Comparison of ENCODE assay signal across 36 cellular contexts in the genomic region with DNA sequence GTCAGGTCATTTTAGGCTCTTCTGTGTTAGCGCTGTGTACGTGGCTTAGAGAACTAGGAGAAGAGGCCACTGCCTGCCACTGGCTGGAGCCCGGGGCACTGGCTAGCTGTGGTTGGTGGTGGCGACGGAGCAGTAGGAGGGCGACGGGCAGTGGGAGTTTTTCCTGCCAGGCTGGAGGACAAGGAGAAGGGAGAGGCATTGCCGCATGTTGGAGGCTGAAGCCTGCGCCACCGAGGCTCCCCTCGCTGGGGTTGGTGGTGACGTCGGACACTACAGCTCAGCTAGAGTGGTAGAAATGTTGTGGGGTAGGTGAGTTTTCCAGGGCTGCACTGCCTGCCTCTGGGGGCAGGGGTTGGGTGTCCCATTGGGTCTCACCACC.
"Had no signal": no experiment of that assay in that cellular context is flagged by ENCODE, and none has a peak within 500 bp of the region (broad histone marks: within the 10 kb centered on the region; RNA-seq: fewer than 3 reads in every experiment).

No MANE protein-coding gene starts in this region.

- H3K36me3 Mint-ChIP-seq: activated CD4-positive, alpha-beta memory T cell treated with anti-CD3 and anti-CD28 coated beads for 36 hours; activated CD8-positive, alpha-beta memory T cell treated with anti-CD3 and anti-CD28 coated beads, Interleukin-2, amount 10 ng/mL, durations not matched to agents 7 days and 5 days; activated naive CD4-positive, alpha-beta T cell treated with anti-CD3 and anti-CD28 coated beads, Interleukin-2, amount 50 U/mL, for 24 hours; activated naive CD8-positive, alpha-beta T cell treated with anti-CD3 and anti-CD28 coated beads for 36 hours had no signal

- H3K27ac ChIP-seq: adrenal gland, body of pancreas, breast epithelium, cardiac muscle cell, coronary artery, dorsolateral prefrontal cortex, esophagus muscularis mucosa, foreskin keratinocyte, gastrocnemius medialis, heart right ventricle had no signal

- H3K9me3 Mint-ChIP-seq: activated CD4-positive, alpha-beta memory T cell treated with anti-CD3 and anti-CD28 coated beads for 36 hours; activated naive CD4-positive, alpha-beta T cell treated with anti-CD3 and anti-CD28 coated beads for 36 hours; activated naive CD4-positive, alpha-beta T cell treated with anti-CD3 and anti-CD28 coated beads, Interleukin-2, amount 50 U/mL, for 24 hours; activated naive CD8-positive, alpha-beta T cell treated with anti-CD3 and anti-CD28 coated beads for 36 hours; activated naive CD8-positive, alpha-beta T cell treated with anti-CD3 and anti-CD28 coated beads, Interleukin-2, amount 50 U/mL, for 24 hours; activated T-helper 1 cell treated with anti-CD3 and anti-CD28 coated beads, Interleukin-12 subunit alpha, Interleukin-12 subunit beta, Interleukin-2, Interleukin-4 antibody, amounts not matched to agents 30 ng/mL and 10 ng/mL and 1 ng/mL, durations not matched to agents 14 hours and 24 hours and 36 hours; activated T-helper 2 cell treated with anti-CD3 and anti-CD28 coated beads, Interferon-gamma antibody, Interleukin-2, Interleukin-4, amounts not matched to agents 10 μg/mL and 5 μg/mL and 100 μg/mL, durations not matched to agents 14 hours and 24 hours and 36 hours; dendritic cell treated with granulocyte-macrophage colony-stimulating factor and Interleukin-4, amounts not matched to agents 40 ng/mL and 50 ng/mL, for 4 days; effector memory CD8-positive, alpha-beta T cell; T-helper 2 cell treated with Interferon-gamma antibody and Interleukin-4, amounts not matched to agents 5 μg/mL and 100 μg/mL, for 36 hours had no signal

- H3K4me3 ChIP-seq: adrenal gland, body of pancreas, breast epithelium, cardiac muscle cell, coronary artery, dorsolateral prefrontal cortex, esophagus muscularis mucosa, gastrocnemius medialis, heart right ventricle had no signal

- H3K36me3 ChIP-seq: adrenal gland, breast epithelium, cardiac muscle cell, esophagus muscularis mucosa, gastrocnemius medialis, heart right ventricle had no signal

- H3K27ac Mint-ChIP-seq: activated CD4-positive, alpha-beta memory T cell treated with anti-CD3 and anti-CD28 coated beads for 36 hours; activated CD8-positive, alpha-beta memory T cell treated with anti-CD3 and anti-CD28 coated beads, Interleukin-2, amount 10 ng/mL, durations not matched to agents 7 days and 5 days; activated CD8-positive, alpha-beta T cell treated with anti-CD3 and anti-CD28 coated beads, Interleukin-2, amount 10 ng/mL, durations not matched to agents 7 days and 5 days; activated naive CD4-positive, alpha-beta T cell treated with anti-CD3 and anti-CD28 coated beads for 36 hours; activated naive CD4-positive, alpha-beta T cell treated with anti-CD3 and anti-CD28 coated beads, Interleukin-2, amount 50 U/mL, for 24 hours; activated naive CD8-positive, alpha-beta T cell treated with anti-CD3 and anti-CD28 coated beads for 36 hours; activated naive CD8-positive, alpha-beta T cell treated with anti-CD3 and anti-CD28 coated beads, Interleukin-2, amount 50 U/mL, for 24 hours; activated T-helper 1 cell treated with anti-CD3 and anti-CD28 coated beads, Interleukin-12 subunit alpha, Interleukin-12 subunit beta, Interleukin-2, Interleukin-4 antibody, amounts not matched to agents 30 ng/mL and 10 ng/mL and 1 ng/mL, durations not matched to agents 14 hours and 24 hours and 36 hours; activated T-helper 2 cell treated with anti-CD3 and anti-CD28 coated beads, Interferon-gamma antibody, Interleukin-2, Interleukin-4, amounts not matched to agents 10 μg/mL and 5 μg/mL and 100 μg/mL, durations not matched to agents 14 hours and 24 hours and 36 hours; dendritic cell treated with granulocyte-macrophage colony-stimulating factor and Interleukin-4, amounts not matched to agents 40 ng/mL and 50 ng/mL, for 4 days; effector memory CD8-positive, alpha-beta T cell; T-helper 17 cell; T-helper 2 cell treated with Interferon-gamma antibody and Interleukin-4, amounts not matched to agents 5 μg/mL and 100 μg/mL, for 36 hours had no signal

- H3K4me3 Mint-ChIP-seq: activated CD4-positive, alpha-beta memory T cell treated with anti-CD3 and anti-CD28 coated beads for 36 hours; activated CD8-positive, alpha-beta memory T cell treated with anti-CD3 and anti-CD28 coated beads, Interleukin-2, amount 10 ng/mL, durations not matched to agents 7 days and 5 days; activated CD8-positive, alpha-beta T cell treated with anti-CD3 and anti-CD28 coated beads, Interleukin-2, amount 10 ng/mL, durations not matched to agents 7 days and 5 days; activated naive CD4-positive, alpha-beta T cell treated with anti-CD3 and anti-CD28 coated beads for 36 hours; activated naive CD4-positive, alpha-beta T cell treated with anti-CD3 and anti-CD28 coated beads, Interleukin-2, amount 50 U/mL, for 24 hours; activated naive CD8-positive, alpha-beta T cell treated with anti-CD3 and anti-CD28 coated beads for 36 hours; activated naive CD8-positive, alpha-beta T cell treated with anti-CD3 and anti-CD28 coated beads, Interleukin-2, amount 50 U/mL, for 24 hours; activated T-helper 1 cell treated with anti-CD3 and anti-CD28 coated beads, Interleukin-12 subunit alpha, Interleukin-12 subunit beta, Interleukin-2, Interleukin-4 antibody, amounts not matched to agents 30 ng/mL and 10 ng/mL and 1 ng/mL, durations not matched to agents 14 hours and 24 hours and 36 hours; dendritic cell treated with granulocyte-macrophage colony-stimulating factor and Interleukin-4, amounts not matched to agents 40 ng/mL and 50 ng/mL, for 4 days; effector memory CD8-positive, alpha-beta T cell; T-helper 17 cell; T-helper 2 cell treated with Interferon-gamma antibody and Interleukin-4, amounts not matched to agents 5 μg/mL and 100 μg/mL, for 36 hours had no signal

- H3K4me1 Mint-ChIP-seq: activated CD8-positive, alpha-beta memory T cell treated with anti-CD3 and anti-CD28 coated beads, Interleukin-2, amount 10 ng/mL, durations not matched to agents 7 days and 5 days; activated naive CD4-positive, alpha-beta T cell treated with anti-CD3 and anti-CD28 coated beads, Interleukin-2, amount 50 U/mL, for 24 hours; activated naive CD8-positive, alpha-beta T cell treated with anti-CD3 and anti-CD28 coated beads for 36 hours; activated naive CD8-positive, alpha-beta T cell treated with anti-CD3 and anti-CD28 coated beads, Interleukin-2, amount 50 U/mL, for 24 hours; T-helper 17 cell had no signal

- ATAC-seq: activated CD8-positive, alpha-beta memory T cell treated with anti-CD3 and anti-CD28 coated beads, Interleukin-2, amount 10 ng/mL, durations not matched to agents 7 days and 5 days; activated CD8-positive, alpha-beta T cell treated with anti-CD3 and anti-CD28 coated beads, Interleukin-2, amount 10 ng/mL, durations not matched to agents 7 days and 5 days; activated naive CD8-positive, alpha-beta T cell treated with anti-CD3 and anti-CD28 coated beads, Interleukin-2, amount 50 U/mL, for 24 hours; body of pancreas; effector memory CD8-positive, alpha-beta T cell; foreskin keratinocyte; gastrocnemius medialis; heart right ventricle; T-helper 17 cell had no signal

- H3K9me3 ChIP-seq: adrenal gland, body of pancreas, breast epithelium, esophagus muscularis mucosa, gastrocnemius medialis, heart right ventricle had no signal

- DNase-seq: activated CD4-positive, alpha-beta memory T cell treated with anti-CD3 and anti-CD28 coated beads for 36 hours; activated CD4-positive, alpha-beta T cell treated with anti-CD3 and anti-CD28 coated beads for 1 hour; activated CD4-positive, alpha-beta T cell treated with anti-CD3 and anti-CD28 coated beads for 4 hours; activated CD4-positive, CD25-positive, alpha-beta regulatory T cell; activated CD8-positive, alpha-beta memory T cell treated with anti-CD3 and anti-CD28 coated beads, Interleukin-2, amount 10 ng/mL, durations not matched to agents 7 days and 5 days; activated CD8-positive, alpha-beta memory T cell treated with anti-CD3 and anti-CD28 coated beads, Interleukin-2, amount 50 U/mL, for 4 hours; activated CD8-positive, alpha-beta T cell treated with anti-CD3 and anti-CD28 coated beads, Interleukin-2, amount 10 ng/mL, durations not matched to agents 7 days and 5 days; activated effector memory CD4-positive, alpha-beta T cell treated with anti-CD3 and anti-CD28 coated beads, Interleukin-2, amount 50 U/mL, for 16 hours; activated naive CD4-positive, alpha-beta T cell treated with anti-CD3 and anti-CD28 coated beads for 36 hours; activated naive CD8-positive, alpha-beta T cell treated with anti-CD3 and anti-CD28 coated beads for 36 hours; activated naive CD8-positive, alpha-beta T cell treated with anti-CD3 and anti-CD28 coated beads, Interleukin-2, amount 50 U/mL, for 24 hours; activated T-cell treated with anti-CD3 and anti-CD28 coated beads, Interleukin-2, amount 50 U/mL, for 1 hour; activated T-cell treated with anti-CD3 and anti-CD28 coated beads, Interleukin-2, amount 50 U/mL, for 48 hours; adrenal gland; amygdala; aorta; body of pancreas; central memory CD4-positive, alpha-beta T cell; cerebellar nuclear complex; dorsolateral prefrontal cortex; effector memory CD8-positive, alpha-beta T cell; erythroblast; foreskin keratinocyte; gastrocnemius medialis; heart right ventricle; T-helper 1 cell; T-helper 17 cell had no signal

- H3K4me1 ChIP-seq: adrenal gland, body of pancreas, breast epithelium, esophagus muscularis mucosa, foreskin keratinocyte, gastrocnemius medialis, heart right ventricle had no signal

- H3K27me3 ChIP-seq: body of pancreas, breast epithelium had no signal
